16 cellular contexts compared by ENCODE assay signal in genomic region chr11:129312741-129313587, GRCh38.
A peak's percentile ranks its signal among the peaks of the same experiment; 100 is the strongest.
DNase-seq lines count a peak whose midpoint lies in the region; ATAC-seq and TF ChIP-seq lines count a peak whose summit lies in the region.
"Had no signal": no experiment of that assay in that cellular context is flagged by ENCODE, and none has a peak within 500 bp of the region (broad histone marks: within the 10 kb centered on the region; RNA-seq: fewer than 3 reads in every experiment).

No MANE protein-coding gene starts in this region.

- H3K9ac ChIP-seq in GM23248 = no peak overlapping the region
- H3K9ac ChIP-seq in neural cell (ENCODE audit: low read length) = no peak overlapping the region

- H4K20me1 ChIP-seq in GM23248 (ENCODE audit: insufficient read depth) (no peaks in the 10 kb centered on the region), neural cell (ENCODE audit: insufficient read depth) (no peaks in the 10 kb centered on the region)

- no peaks in the 10 kb centered on the region; the same call in 1 of the 2 replicates for H3K4me1 ChIP-seq in GM23248 (ENCODE audit: insufficient read depth)

- no peaks in the 10 kb centered on the region for H3K9me2 ChIP-seq in GM23248 (ENCODE audit: insufficient read depth)
- no peaks in the 10 kb centered on the region for H3K9me2 ChIP-seq in neural cell (ENCODE audit: insufficient read depth, low read length)

- peak overlapping the region; percentile 58 for H3K4me2 ChIP-seq in GM23248 (ENCODE audit: unreplicated experiment)
- H3K4me2 ChIP-seq in neural cell (ENCODE audit: low read length) = no peak overlapping the region

- no peak for TF ChIP-seq EP300 in neural cell (conservative IDR thresholded peaks at IDR 0.05; ENCODE audit: poor library complexity, severe bottlenecking)

- peak; percentile 26 for DNase-seq in GM23248
- DNase-seq in fibroblast of pulmonary artery (ENCODE audit: low read depth) = peak; percentile 26
- DNase-seq in stimulated activated CD4-positive, alpha-beta T cell treated with anti-CD3 and anti-CD28 coated beads, Interleukin-4, amount 100 ng/mL, for 4 hours = no peak
- no peak for DNase-seq in mesenteric fat pad (ENCODE audit: low spot score)
- DNase-seq: activated CD4-positive, alpha-beta memory T cell treated with anti-CD3 and anti-CD28 coated beads for 36 hours; activated naive CD4-positive, alpha-beta T cell treated with anti-CD3 and anti-CD28 coated beads for 36 hours; activated T-cell treated with anti-CD3 and anti-CD28 coated beads, Interleukin-2, amount 50 U/mL, for 1 hour; NCI-H1694; stimulated activated naive CD8-positive, alpha-beta T cell treated with anti-CD3 and anti-CD28 coated beads, Interleukin-15, Interleukin-2, amounts not matched to agents 100 U/mL and 50 U/mL, for 24 hours; T-helper 1 cell had no signal

- in situ Hi-C loops in GM23248 (cut with MboI) = no loop called here

- TF ChIP-seq RAD21 in neural cell (conservative IDR thresholded peaks at IDR 0.05) = no peak

- H3K36me3 ChIP-seq in GM23248 (ENCODE audit: low read depth) (no peaks in the 10 kb centered on the region), neural cell (ENCODE audit: insufficient read depth, low read length) (no peaks in the 10 kb centered on the region)
- H3K36me3 ChIP-seq: neutrophil had no signal

- H3K27me3 ChIP-seq in GM23248 (replicated peaks; ENCODE audit: insufficient read depth) (peaks cover 3% of the 10 kb centered on the region; the same call in 1 of the 2 replicates), neural cell (ENCODE audit: insufficient read depth, low read depth, low read length) (no peaks in the 10 kb centered on the region)
- H3K27me3 ChIP-seq: neutrophil had no signal

- H3K79me2 ChIP-seq in GM23248 (ENCODE audit: insufficient read depth) (no peaks in the 10 kb centered on the region), neural cell (replicated peaks; ENCODE audit: insufficient read depth, low read length) (no peaks in the 10 kb centered on the region)

- 48 to 56% methylated on average over 26 to 27 of the region's 27 CpGs for WGBS in GM23248 (ENCODE audit: low coverage in 1 of 2, low lambda C conversion rate in 2 of 2, missing lambda C conversion rate in 2 of 2), 2 experiments

- no peak overlapping the region for H3K27ac ChIP-seq in GM23248
- peak overlapping the region; percentile 52 for H3K27ac ChIP-seq in angular gyrus (ENCODE audit: low read depth, low read length)
- H3K27ac ChIP-seq in neural cell (ENCODE audit: low read length) = peak overlapping the region; percentile 34
- H3K27ac ChIP-seq: neutrophil had no signal

- TF ChIP-seq CTCF in fibroblast of pulmonary artery (IDR thresholded peaks at IDR 0.05; ENCODE audit: low read length, missing control alignments) (no peak), neural cell (IDR thresholded peaks at IDR 0.05; ENCODE audit: poor library complexity, severe bottlenecking) (no peak)

- H3K4me3 ChIP-seq in GM23248 (peak overlapping the region; percentile 47), fibroblast of pulmonary artery (replicated peaks; ENCODE audit: low read depth, low read length) (peak overlapping the region; percentile 2), neural cell (ENCODE audit: low read length) (no peak overlapping the region)

- ATAC-seq in HG02840 (IDR thresholded peaks at IDR 0.05; ENCODE audit: low FRiP score, unreplicated experiment) (no peak), HG03432 (IDR thresholded peaks at IDR 0.05; ENCODE audit: unreplicated experiment) (no peak)
- ATAC-seq: esophagus mucosa; stimulated activated naive CD8-positive, alpha-beta T cell treated with anti-CD3 and anti-CD28 coated beads, Interleukin-15, Interleukin-2, amounts not matched to agents 100 U/mL and 50 U/mL, for 24 hours had no signal

- H3K9me3 ChIP-seq in GM23248 (ENCODE audit: low read depth) = no peaks in the 10 kb centered on the region
- H3K9me3 ChIP-seq in neural cell (ENCODE audit: low read length) = no peaks in the 10 kb centered on the region
- H3K9me3 ChIP-seq: neutrophil had no signal

- H2AFZ ChIP-seq in GM23248 (peak overlapping the region; percentile 58; the same call in 1 of the 2 replicates), neural cell (ENCODE audit: low read depth, low read length) (no peak overlapping the region)

- H3F3A ChIP-seq in GM23248 (ENCODE audit: insufficient read depth) = no peaks in the 10 kb centered on the region; the same call in 1 of the 2 replicates
- no peaks in the 10 kb centered on the region for H3F3A ChIP-seq in neural cell (ENCODE audit: insufficient read depth, low read length, poor library complexity, severe bottlenecking)

TF ChIP-seq in neural cell, 6 proteins besides CTCF, POLR2A, EP300 and RAD21:
- TF ChIP-seq TAF1 (IDR thresholded peaks at IDR 0.05; ENCODE audit: low read depth) (no peak), REST (IDR thresholded peaks at IDR 0.05; ENCODE audit: borderline replicate concordance) (no peak), POLR2AphosphoS5 (IDR thresholded peaks at IDR 0.05) (peak; percentile 23)
TF ChIP-seq in neural cell: peak in this region for 1.

Comparison
In these comparisons a context has a peak if more than half of its experiments do, and no peak if none do; other contexts are left out.
1. DNase-seq: peak in GM23248 (single experiment) and fibroblast of pulmonary artery (single experiment); none in stimulated activated CD4-positive, alpha-beta T cell treated with anti-CD3 and anti-CD28 coated beads, Interleukin-4, amount 100 ng/mL, for 4 hours (0 of 2) and mesenteric fat pad (single experiment).